Comparison of ENCODE assay signal across 2 cellular contexts in the genomic region with DNA sequence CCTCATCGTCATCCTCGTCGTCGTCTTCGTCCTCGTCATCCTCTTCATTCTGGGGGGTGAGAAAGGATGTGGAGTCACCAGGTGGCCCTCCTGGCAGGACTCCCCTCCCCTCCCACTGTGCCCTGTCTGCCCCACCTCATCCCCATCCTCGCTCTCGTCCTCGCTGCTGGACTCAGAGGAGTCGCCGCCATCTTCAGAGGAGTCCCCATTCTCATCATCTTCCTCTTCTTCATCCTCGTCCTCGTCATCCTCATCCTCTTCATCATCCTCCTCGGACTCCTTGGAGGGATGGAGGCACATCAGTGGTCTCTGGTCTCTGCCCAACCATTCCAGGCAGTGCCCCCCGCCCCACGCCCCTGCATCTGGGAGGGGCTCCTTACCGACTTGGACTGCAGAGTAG.
TF ChIP-seq lines count a peak whose summit lies in the region.

No MANE protein-coding gene starts in this region.

TF ChIP-seq in IMR-90, 13 proteins besides CTCF, POLR2A, EP300 and RAD21:
- TF ChIP-seq CEBPB (IDR thresholded peaks at IDR 0.05; ENCODE audit: low read depth, low read length) (no peak), CHD1 (IDR thresholded peaks at IDR 0.05; ENCODE audit: low read depth, low read length) (no peak), SMC3 (IDR thresholded peaks at IDR 0.05; ENCODE audit: low read depth, low read length) (no peak), BHLHE40 (IDR thresholded peaks at IDR 0.05; ENCODE audit: low read depth, low read length) (no peak), MAZ (IDR thresholded peaks at IDR 0.05; ENCODE audit: borderline replicate concordance, low read depth, low read length) (no peak), MAFK (IDR thresholded peaks at IDR 0.05; ENCODE audit: low read depth, low read length) (no peak), MXI1 (IDR thresholded peaks at IDR 0.05; ENCODE audit: borderline replicate concordance, low read depth, low read length) (no peak), RFX5 (IDR thresholded peaks at IDR 0.05; ENCODE audit: low read depth, low read length) (no peak), RCOR1 (IDR thresholded peaks at IDR 0.05; ENCODE audit: insufficient replicate concordance, low read length) (no peak), FOS (IDR thresholded peaks at IDR 0.05; ENCODE audit: low read depth, low read length) (no peak), NFE2L2 (IDR thresholded peaks at IDR 0.05; ENCODE audit: low read depth, low read length) (no peak)
- TF ChIP-seq, protein P1, sequence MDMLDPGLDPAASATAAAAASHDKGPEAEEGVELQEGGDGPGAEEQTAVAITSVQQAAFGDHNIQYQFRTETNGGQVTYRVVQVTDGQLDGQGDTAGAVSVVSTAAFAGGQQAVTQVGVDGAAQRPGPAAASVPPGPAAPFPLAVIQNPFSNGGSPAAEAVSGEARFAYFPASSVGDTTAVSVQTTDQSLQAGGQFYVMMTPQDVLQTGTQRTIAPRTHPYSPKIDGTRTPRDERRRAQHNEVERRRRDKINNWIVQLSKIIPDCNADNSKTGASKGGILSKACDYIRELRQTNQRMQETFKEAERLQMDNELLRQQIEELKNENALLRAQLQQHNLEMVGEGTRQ (IDR thresholded peaks at IDR 0.05; ENCODE audit: low read depth, low read length) = no peak
- TF ChIP-seq, protein P2, sequence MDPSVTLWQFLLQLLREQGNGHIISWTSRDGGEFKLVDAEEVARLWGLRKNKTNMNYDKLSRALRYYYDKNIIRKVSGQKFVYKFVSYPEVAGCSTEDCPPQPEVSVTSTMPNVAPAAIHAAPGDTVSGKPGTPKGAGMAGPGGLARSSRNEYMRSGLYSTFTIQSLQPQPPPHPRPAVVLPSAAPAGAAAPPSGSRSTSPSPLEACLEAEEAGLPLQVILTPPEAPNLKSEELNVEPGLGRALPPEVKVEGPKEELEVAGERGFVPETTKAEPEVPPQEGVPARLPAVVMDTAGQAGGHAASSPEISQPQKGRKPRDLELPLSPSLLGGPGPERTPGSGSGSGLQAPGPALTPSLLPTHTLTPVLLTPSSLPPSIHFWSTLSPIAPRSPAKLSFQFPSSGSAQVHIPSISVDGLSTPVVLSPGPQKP (IDR thresholded peaks at IDR 0.05; ENCODE audit: borderline replicate concordance, low read depth, low read length) = no peak

TF ChIP-seq in WTC11, 78 proteins besides CTCF, POLR2A, EP300 and RAD21:
- TF ChIP-seq, protein P3, sequence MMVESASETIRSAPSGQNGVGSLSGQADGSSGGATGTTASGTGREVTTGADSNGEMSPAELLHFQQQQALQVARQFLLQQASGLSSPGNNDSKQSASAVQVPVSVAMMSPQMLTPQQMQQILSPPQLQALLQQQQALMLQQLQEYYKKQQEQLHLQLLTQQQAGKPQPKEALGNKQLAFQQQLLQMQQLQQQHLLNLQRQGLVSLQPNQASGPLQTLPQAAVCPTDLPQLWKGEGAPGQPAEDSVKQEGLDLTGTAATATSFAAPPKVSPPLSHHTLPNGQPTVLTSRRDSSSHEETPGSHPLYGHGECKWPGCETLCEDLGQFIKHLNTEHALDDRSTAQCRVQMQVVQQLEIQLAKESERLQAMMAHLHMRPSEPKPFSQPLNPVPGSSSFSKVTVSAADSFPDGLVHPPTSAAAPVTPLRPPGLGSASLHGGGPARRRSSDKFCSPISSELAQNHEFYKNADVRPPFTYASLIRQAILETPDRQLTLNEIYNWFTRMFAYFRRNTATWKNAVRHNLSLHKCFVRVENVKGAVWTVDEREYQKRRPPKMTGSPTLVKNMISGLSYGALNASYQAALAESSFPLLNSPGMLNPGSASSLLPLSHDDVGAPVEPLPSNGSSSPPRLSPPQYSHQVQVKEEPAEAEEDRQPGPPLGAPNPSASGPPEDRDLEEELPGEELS (CRISPR knock-in tag; IDR thresholded peaks at IDR 0.05) = no peak
- TF ChIP-seq, protein P4, sequence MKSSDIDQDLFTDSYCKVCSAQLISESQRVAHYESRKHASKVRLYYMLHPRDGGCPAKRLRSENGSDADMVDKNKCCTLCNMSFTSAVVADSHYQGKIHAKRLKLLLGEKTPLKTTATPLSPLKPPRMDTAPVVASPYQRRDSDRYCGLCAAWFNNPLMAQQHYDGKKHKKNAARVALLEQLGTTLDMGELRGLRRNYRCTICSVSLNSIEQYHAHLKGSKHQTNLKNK (CRISPR knock-in tag; IDR thresholded peaks at IDR 0.05) = no peak
- TF ChIP-seq, protein P5, sequence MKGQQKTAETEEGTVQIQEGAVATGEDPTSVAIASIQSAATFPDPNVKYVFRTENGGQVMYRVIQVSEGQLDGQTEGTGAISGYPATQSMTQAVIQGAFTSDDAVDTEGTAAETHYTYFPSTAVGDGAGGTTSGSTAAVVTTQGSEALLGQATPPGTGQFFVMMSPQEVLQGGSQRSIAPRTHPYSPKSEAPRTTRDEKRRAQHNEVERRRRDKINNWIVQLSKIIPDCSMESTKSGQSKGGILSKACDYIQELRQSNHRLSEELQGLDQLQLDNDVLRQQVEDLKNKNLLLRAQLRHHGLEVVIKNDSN (CRISPR knock-in tag; IDR thresholded peaks at IDR 0.05) = no peak
- TF ChIP-seq TCF7 (CRISPR knock-in tag; IDR thresholded peaks at IDR 0.05; ENCODE audit: low read depth) = no peak
- TF ChIP-seq, protein P6, sequence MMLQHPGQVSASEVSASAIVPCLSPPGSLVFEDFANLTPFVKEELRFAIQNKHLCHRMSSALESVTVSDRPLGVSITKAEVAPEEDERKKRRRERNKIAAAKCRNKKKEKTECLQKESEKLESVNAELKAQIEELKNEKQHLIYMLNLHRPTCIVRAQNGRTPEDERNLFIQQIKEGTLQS (CRISPR knock-in tag; conservative IDR thresholded peaks at IDR 0.05) = no peak
- TF ChIP-seq CBFB (CRISPR knock-in tag; IDR thresholded peaks at IDR 0.05; ENCODE audit: low read depth) = no peak
- TF ChIP-seq ELF4 (CRISPR knock-in tag; IDR thresholded peaks at IDR 0.05; ENCODE audit: low read depth) = no peak
- TF ChIP-seq, protein P7, sequence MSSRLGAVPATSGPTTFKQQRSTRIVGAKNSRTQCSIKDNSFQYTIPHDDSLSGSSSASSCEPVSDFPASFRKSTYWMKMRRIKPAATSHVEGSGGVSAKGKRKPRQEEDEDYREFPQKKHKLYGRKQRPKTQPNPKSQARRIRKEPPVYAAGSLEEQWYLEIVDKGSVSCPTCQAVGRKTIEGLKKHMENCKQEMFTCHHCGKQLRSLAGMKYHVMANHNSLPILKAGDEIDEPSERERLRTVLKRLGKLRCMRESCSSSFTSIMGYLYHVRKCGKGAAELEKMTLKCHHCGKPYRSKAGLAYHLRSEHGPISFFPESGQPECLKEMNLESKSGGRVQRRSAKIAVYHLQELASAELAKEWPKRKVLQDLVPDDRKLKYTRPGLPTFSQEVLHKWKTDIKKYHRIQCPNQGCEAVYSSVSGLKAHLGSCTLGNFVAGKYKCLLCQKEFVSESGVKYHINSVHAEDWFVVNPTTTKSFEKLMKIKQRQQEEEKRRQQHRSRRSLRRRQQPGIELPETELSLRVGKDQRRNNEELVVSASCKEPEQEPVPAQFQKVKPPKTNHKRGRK (CRISPR knock-in tag; IDR thresholded peaks at IDR 0.05; ENCODE audit: borderline replicate concordance) = no peak
- TF ChIP-seq SMAD3 (CRISPR knock-in tag; IDR thresholded peaks at IDR 0.05; ENCODE audit: borderline replicate concordance) = no peak
